8 cellular contexts compared by ENCODE assay signal in the genomic region with DNA sequence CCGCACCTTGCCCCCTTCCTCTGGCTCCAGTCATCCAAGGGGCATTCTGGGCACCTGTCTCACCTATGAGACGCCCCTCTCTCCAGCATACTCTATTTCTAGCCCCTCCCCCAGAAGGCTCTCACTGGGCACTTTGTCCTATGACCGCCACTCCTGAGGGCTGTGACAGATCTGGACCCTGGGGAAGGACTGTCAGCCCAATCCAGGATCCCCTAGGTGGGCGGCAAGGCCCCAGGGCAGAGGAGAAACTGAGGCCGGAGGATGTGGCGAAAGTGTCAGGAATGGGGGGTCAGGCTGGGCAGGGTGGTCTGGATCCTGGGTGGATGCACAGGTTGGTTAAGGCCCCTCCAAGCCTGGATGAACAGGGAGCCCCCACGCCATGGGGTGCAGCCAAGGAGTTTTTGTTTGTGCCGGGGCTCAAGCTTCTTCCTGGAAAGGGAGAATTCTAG. TPM values are rescaled to one million over a fixed set of nuclear protein-coding genes. Genes with fewer than 3 reads are reported as not detected.
DNase-seq lines count a peak whose midpoint lies in the region; ATAC-seq and TF ChIP-seq lines count a peak whose summit lies in the region.

No MANE protein-coding gene starts in this region.

- no peak overlapping the region for H3K27ac ChIP-seq in left ventricle myocardium inferior (replicated peaks)
- no peak overlapping the region for H3K27ac ChIP-seq in heart left ventricle
- H3K27ac ChIP-seq in upper lobe of right lung: no peak overlapping the region

- no peak for TF ChIP-seq POLR2A in heart left ventricle (IDR thresholded peaks at IDR 0.05)

- H3K9me3 Mint-ChIP-seq in activated T-helper 2 cell treated with anti-CD3 and anti-CD28 coated beads, Interferon-gamma antibody, Interleukin-2, Interleukin-4, amounts not matched to agents 10 μg/mL and 5 μg/mL and 100 μg/mL, durations not matched to agents 14 hours and 24 hours and 36 hours: no peaks in the 10 kb centered on the region

- peak overlapping the region; percentile 77 for H3K4me3 Mint-ChIP-seq in activated T-helper 2 cell treated with anti-CD3 and anti-CD28 coated beads, Interferon-gamma antibody, Interleukin-2, Interleukin-4, amounts not matched to agents 10 μg/mL and 5 μg/mL and 100 μg/mL, durations not matched to agents 14 hours and 24 hours and 36 hours (ENCODE audit: low read depth)

- DNase-seq in left ventricle myocardium inferior (no peak), heart left ventricle (no peak), kidney epithelial cell (ENCODE audit: low read depth) (no peak), upper lobe of right lung (peak; percentile 48), ACHN (no peak), NCI-H128 (lab: John Stamatoyannopoulos, UW; ENCODE audit: unreplicated experiment) (no peak)
- no peak for DNase-seq in activated T-helper 2 cell treated with anti-CD3 and anti-CD28 coated beads, Interferon-gamma antibody, Interleukin-2, Interleukin-4, amounts not matched to agents 10 μg/mL and 5 μg/mL and 100 μg/mL, durations not matched to agents 14 hours and 24 hours and 36 hours (ENCODE audit: low spot score)
- DNase-seq in stimulated activated CD4-positive, alpha-beta T cell treated with anti-CD3 and anti-CD28 coated beads, Interleukin-4, amount 100 ng/mL, for 1 hour: no peak

- ATAC-seq in heart left ventricle (no peak), upper lobe of right lung (no peak)

- no peaks in the 10 kb centered on the region for H3K36me3 Mint-ChIP-seq in activated T-helper 2 cell treated with anti-CD3 and anti-CD28 coated beads, Interferon-gamma antibody, Interleukin-2, Interleukin-4, amounts not matched to agents 10 μg/mL and 5 μg/mL and 100 μg/mL, durations not matched to agents 14 hours and 24 hours and 36 hours (ENCODE audit: low read depth)

- H3K4me1 ChIP-seq in left ventricle myocardium inferior (peaks cover 28% of the 10 kb centered on the region), heart left ventricle (peaks cover 0 to 28% (median 16%) of the 10 kb centered on the region in 12 donors), upper lobe of right lung (peaks cover 18% of the 10 kb centered on the region)

- peak overlapping the region; percentile 33 for H3K27ac Mint-ChIP-seq in activated T-helper 2 cell treated with anti-CD3 and anti-CD28 coated beads, Interferon-gamma antibody, Interleukin-2, Interleukin-4, amounts not matched to agents 10 μg/mL and 5 μg/mL and 100 μg/mL, durations not matched to agents 14 hours and 24 hours and 36 hours

- in situ Hi-C loops in ACHN (cut with HindIII; ENCODE audit: low pct_ligation_motif_present, low pct_unique_long_range_greater_than_20kb, low sequenced_read_pairs): no loop called here

- H3K36me3 ChIP-seq in left ventricle myocardium inferior (no peaks in the 10 kb centered on the region), heart left ventricle (no peaks in the 10 kb centered on the region), kidney epithelial cell (ENCODE audit: control insufficient read depth, insufficient read depth, low read length) (peaks cover 1% of the 10 kb centered on the region), upper lobe of right lung (no peaks in the 10 kb centered on the region)

- H3K4me1 Mint-ChIP-seq in activated T-helper 2 cell treated with anti-CD3 and anti-CD28 coated beads, Interferon-gamma antibody, Interleukin-2, Interleukin-4, amounts not matched to agents 10 μg/mL and 5 μg/mL and 100 μg/mL, durations not matched to agents 14 hours and 24 hours and 36 hours (ENCODE audit: low read depth): no peaks in the 10 kb centered on the region

- H3K27me3 ChIP-seq in left ventricle myocardium inferior (ENCODE audit: low read depth) (peaks cover 90% of the 10 kb centered on the region), heart left ventricle (peaks cover 24 to 64% (median 46%) of the 10 kb centered on the region in 9 donors), kidney epithelial cell (ENCODE audit: control insufficient read depth, insufficient read depth, low read length) (peaks cover 25% of the 10 kb centered on the region), upper lobe of right lung (peaks cover 60% of the 10 kb centered on the region)

- H3K9me3 ChIP-seq in left ventricle myocardium inferior (replicated peaks) (no peaks in the 10 kb centered on the region), heart left ventricle (peaks cover 0 to 5% (median 0%) of the 10 kb centered on the region in 12 donors), upper lobe of right lung (no peaks in the 10 kb centered on the region)

- no peak for TF ChIP-seq CTCF in left ventricle myocardium inferior (IDR thresholded peaks at IDR 0.05; ENCODE audit: borderline replicate concordance)
- no peak for TF ChIP-seq CTCF in heart left ventricle (IDR thresholded peaks at IDR 0.05)
- no peak for TF ChIP-seq CTCF in kidney epithelial cell (IDR thresholded peaks at IDR 0.05; ENCODE audit: insufficient read depth, low read length, poor library complexity, severe bottlenecking)
- TF ChIP-seq CTCF in upper lobe of right lung (IDR thresholded peaks at IDR 0.05): no peak

- WGBS in heart left ventricle, 4 donors: 77 to 80% (median 79%) methylated on average over 6 to 8 of the region's 8 CpGs

- intact Hi-C loops in left ventricle myocardium inferior (cut with micrococcal nuclease) (no loop called here), heart left ventricle (cut with DNase I) (no loop called here), upper lobe of right lung (cut with DNase I) (no loop called here)
- intact Hi-C loops in activated T-helper 2 cell treated with anti-CD3 and anti-CD28 coated beads, Interferon-gamma antibody, Interleukin-2, Interleukin-4, amounts not matched to agents 10 μg/mL and 5 μg/mL and 100 μg/mL, durations not matched to agents 14 hours and 24 hours and 36 hours (cut with micrococcal nuclease): no loop called here

- H3K4me3 ChIP-seq in left ventricle myocardium inferior: peak overlapping the region; percentile 79
- H3K4me3 ChIP-seq in heart left ventricle: peak overlapping the region in 3 of 12 donors; percentile 65 to 74 (median 74)
- peak overlapping the region; percentile 87 for H3K4me3 ChIP-seq in kidney epithelial cell (ENCODE audit: low read depth, low read length)
- H3K4me3 ChIP-seq in upper lobe of right lung: no peak overlapping the region

- H3K27me3 Mint-ChIP-seq in activated T-helper 2 cell treated with anti-CD3 and anti-CD28 coated beads, Interferon-gamma antibody, Interleukin-2, Interleukin-4, amounts not matched to agents 10 μg/mL and 5 μg/mL and 100 μg/mL, durations not matched to agents 14 hours and 24 hours and 36 hours (ENCODE audit: low read depth): peaks cover 23% of the 10 kb centered on the region

RNA-seq across cellular contexts. Expression of a gene that starts 16.2 kb away (rescaled TPM):
- total RNA-seq in left ventricle myocardium inferior (0.52 TPM), heart left ventricle (1 to 10 TPM in 1 of 9 donors, under 1 TPM in 8; 0.19 to 3.1 (median 0.33) TPM), kidney epithelial cell (9.0 and 9.4 TPM in 2 replicates), upper lobe of right lung (0.46 TPM)
- polyA plus RNA-seq in heart left ventricle: under 1 TPM; 0.27 to 0.30 TPM
- total RNA-seq in activated T-helper 2 cell treated with anti-CD3 and anti-CD28 coated beads, Interferon-gamma antibody, Interleukin-2, Interleukin-4, amounts not matched to agents 10 μg/mL and 5 μg/mL and 100 μg/mL, durations not matched to agents 14 hours and 24 hours and 36 hours: 3.5 and 3.6 TPM in 2 replicates

RNA-seq across cellular contexts. Expression of a gene that starts 34.2 kb away (rescaled TPM):
- 10.2 TPM for total RNA-seq in left ventricle myocardium inferior
- 10 to 100 TPM in 5 of 9 donors, 1 to 10 TPM in 4; 8.1 to 14.9 (median 10.3) TPM for total RNA-seq in heart left ventricle
- 10 to 100 TPM; 10.4 to 12.8 TPM for polyA plus RNA-seq in heart left ventricle
- total RNA-seq in activated T-helper 2 cell treated with anti-CD3 and anti-CD28 coated beads, Interferon-gamma antibody, Interleukin-2, Interleukin-4, amounts not matched to agents 10 μg/mL and 5 μg/mL and 100 μg/mL, durations not matched to agents 14 hours and 24 hours and 36 hours: 48.3 and 49.4 TPM in 2 replicates
- 31.2 and 31.9 TPM in 2 replicates for total RNA-seq in kidney epithelial cell
- 22.7 TPM for total RNA-seq in upper lobe of right lung
